10 cellular contexts compared by ENCODE assay signal in the genomic region with DNA sequence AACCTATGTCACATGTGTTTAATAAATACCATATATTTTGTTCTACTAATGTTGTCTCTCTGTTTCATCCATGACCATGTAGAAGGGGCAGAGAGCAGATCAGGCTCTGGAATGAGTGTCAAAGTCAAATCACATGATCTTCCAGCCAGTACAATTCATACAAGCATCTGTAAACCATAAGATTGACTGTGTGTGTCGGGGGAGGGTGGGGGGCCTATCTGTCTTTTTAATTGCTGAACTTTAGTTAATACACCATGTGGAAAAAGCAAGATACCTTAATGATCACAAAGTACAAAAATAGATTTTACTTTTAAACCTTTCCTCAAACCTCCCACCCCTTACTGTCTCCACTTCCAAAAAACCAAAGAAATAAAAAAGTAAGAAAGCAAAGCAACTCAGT.
"Had no signal": no experiment of that assay in that cellular context is flagged by ENCODE, and none has a peak within 500 bp of the region (broad histone marks: within the 10 kb centered on the region; RNA-seq: fewer than 3 reads in every experiment).

No MANE protein-coding gene starts in this region.

- H3K4me2 ChIP-seq: SK-N-SH had no signal

- H3K9me2 ChIP-seq: SK-N-SH had no signal

- DNase-seq: activated CD4-positive, CD25-positive, alpha-beta regulatory T cell treated with anti-CD3 and anti-CD28 coated beads, Interleukin-2, amount 50 U/mL, for 72 hours; activated naive CD8-positive, alpha-beta T cell treated with anti-CD3 and anti-CD28 coated beads for 36 hours; amygdala; hypothalamus; kidney; SK-N-SH; stimulated activated CD4-positive, alpha-beta T cell treated with anti-CD3 and anti-CD28 coated beads, Interleukin-2, amount 100 ng/mL, for 48 hours; stimulated activated naive B cell treated with anti-CD40 and anti-IgM and Interleukin-4, amounts not matched to agents 10 μg/mL and 1 μg/mL and 100 μg/mL, for 72 hours; T-cell; T-helper 9 cell had no signal

- H3K9me3 ChIP-seq: SK-N-SH had no signal

- ATAC-seq: stimulated activated naive B cell treated with anti-CD40 and anti-IgM and Interleukin-4, amounts not matched to agents 10 μg/mL and 1 μg/mL and 100 μg/mL, for 72 hours; T-cell had no signal

- H3K9ac ChIP-seq: SK-N-SH had no signal
